Comparison of ENCODE assay signal across 8 cellular contexts in genomic region chr3:67653425-67654098, GRCh38. TPM values are rescaled to one million over a fixed set of nuclear protein-coding genes. Genes with fewer than 3 reads are reported as not detected.
DNase-seq lines count a peak whose midpoint lies in the region; ATAC-seq and TF ChIP-seq lines count a peak whose summit lies in the region.

No MANE protein-coding gene starts in this region.

- H3K27me3 ChIP-seq in heart left ventricle (no peaks in the 10 kb centered on the region), PC-9 (ENCODE audit: insufficient read depth, low read depth) (no peaks in the 10 kb centered on the region), neural cell (ENCODE audit: insufficient read depth, low read depth, low read length) (no peaks in the 10 kb centered on the region)

- H3K36me3 ChIP-seq in heart left ventricle (no peaks in the 10 kb centered on the region), PC-9 (ENCODE audit: low read depth) (no peaks in the 10 kb centered on the region), neural cell (ENCODE audit: insufficient read depth, low read length) (no peaks in the 10 kb centered on the region)

- DNase-seq in heart left ventricle (no peak), left cardiac atrium (no peak), PC-9 (no peak), epithelial cell of esophagus (ENCODE audit: low read depth) (no peak), Kasumi-1 (lab: John Stamatoyannopoulos, UW) (no peak), NCI-H1105 treated with DMSO at 0.1 percent for 48 hours (lab: John Stamatoyannopoulos, UW) (no peak)

- H3K4me1 ChIP-seq in heart left ventricle, result peaks cover 0 to 41% (median 17%) of the 10 kb centered on the region in 12 donors
- H3K4me1 ChIP-seq in PC-9 (replicated peaks; ENCODE audit: insufficient read depth), result no peaks in the 10 kb centered on the region

- TF ChIP-seq EP300 in neural cell (conservative IDR thresholded peaks at IDR 0.05; ENCODE audit: poor library complexity, severe bottlenecking), result no peak

- H3F3A ChIP-seq in PC-9 (ENCODE audit: insufficient read depth, low read depth) (no peaks in the 10 kb centered on the region), neural cell (ENCODE audit: insufficient read depth, low read length, poor library complexity, severe bottlenecking) (no peaks in the 10 kb centered on the region)

- H3K4me3 ChIP-seq in heart left ventricle (peak overlapping the region; percentile 70 to 97 (median 88)), PC-9 (peak overlapping the region; percentile 86), epithelial cell of esophagus (ENCODE audit: low read length) (peak overlapping the region; percentile 75), neural cell (ENCODE audit: low read length) (peak overlapping the region; percentile 70)

- TF ChIP-seq RAD21 in neural cell (conservative IDR thresholded peaks at IDR 0.05), result no peak

- CTCF ChIA-PET in PC-9 (lab: Charles Lee), result no interaction called here

- H3K9me3 ChIP-seq in heart left ventricle (no peaks in the 10 kb centered on the region), PC-9 (ENCODE audit: insufficient read depth, low read depth) (no peaks in the 10 kb centered on the region), neural cell (ENCODE audit: low read length) (no peaks in the 10 kb centered on the region)

- H4K20me1 ChIP-seq in PC-9 (ENCODE audit: insufficient read depth) (no peaks in the 10 kb centered on the region), neural cell (ENCODE audit: insufficient read depth) (no peaks in the 10 kb centered on the region)

- no peak for TF ChIP-seq CTCF in heart left ventricle (IDR thresholded peaks at IDR 0.05)
- TF ChIP-seq CTCF in PC-9 (conservative IDR thresholded peaks at IDR 0.05), result no peak
- no peak for TF ChIP-seq CTCF in epithelial cell of esophagus (IDR thresholded peaks at IDR 0.05; ENCODE audit: insufficient read depth, low read depth, low read length, missing control alignments)
- no peak for TF ChIP-seq CTCF in neural cell (IDR thresholded peaks at IDR 0.05; ENCODE audit: poor library complexity, severe bottlenecking)

- POLR2A ChIA-PET in PC-9 (lab: Charles Lee; ENCODE audit: unreplicated experiment), result interaction anchor here (0.7 kb wide), 1 partner anchor 8 kb away, joined by 3 read pairs; no protein-coding TSS in a partner anchor

- peak overlapping the region in 11 of 12 donors; percentile 92 to 98 (median 96) for H3K27ac ChIP-seq in heart left ventricle
- peak overlapping the region; percentile 74 for H3K27ac ChIP-seq in PC-9
- H3K27ac ChIP-seq in neural cell (ENCODE audit: low read length), result no peak overlapping the region

- H3K9ac ChIP-seq in neural cell (ENCODE audit: low read length), result no peak overlapping the region

- H2AFZ ChIP-seq in PC-9, result peak overlapping the region; percentile 95
- peak overlapping the region; percentile 71 for H2AFZ ChIP-seq in neural cell (ENCODE audit: low read depth, low read length)

- H3K9me2 ChIP-seq in PC-9 (ENCODE audit: insufficient read depth) (no peaks in the 10 kb centered on the region), neural cell (ENCODE audit: insufficient read depth, low read length) (no peaks in the 10 kb centered on the region)

- intact Hi-C loops in heart left ventricle (cut with DNase I), result loop anchor here in 3 of 10 donors (5.0 to 10.0 kb wide), 4 partner anchors 239 to 659 kb away; partner anchors contain the start of gene KBTBD8 (in 1 of the 3)
- intact Hi-C loops in left cardiac atrium (cut with DNase I), result no loop called here
- intact Hi-C loops in PC-9 (cut with micrococcal nuclease; ENCODE audit: unreplicated experiment), result no loop called here

- TF ChIP-seq POLR2A in heart left ventricle (IDR thresholded peaks at IDR 0.05), result no peak

- peaks cover 12% of the 10 kb centered on the region; the same call in 1 of the 2 replicates for H3K79me2 ChIP-seq in PC-9 (ENCODE audit: low read depth)
- no peaks in the 10 kb centered on the region for H3K79me2 ChIP-seq in neural cell (replicated peaks; ENCODE audit: insufficient read depth, low read length)

- ATAC-seq in heart left ventricle (no peak), left cardiac atrium (no peak), HG02970 (IDR thresholded peaks at IDR 0.05; ENCODE audit: low FRiP score, unreplicated experiment) (peak; percentile 11)

- WGBS in heart left ventricle, 4 donors, result 23 to 24% (median 23%) methylated on average over 8 of the region's 8 CpGs

- H3K4me2 ChIP-seq in PC-9, result peak overlapping the region; percentile 88
- peak overlapping the region; percentile 48 for H3K4me2 ChIP-seq in neural cell (ENCODE audit: low read length)

- TSS peak; percentile 53 for BruUV-seq in PC-9 (replicated peaks; lab: Mats Ljungman, UMichigan)

TF ChIP-seq in neural cell, 6 proteins besides CTCF, POLR2A, EP300 and RAD21:
- TF ChIP-seq POLR2AphosphoS5 (IDR thresholded peaks at IDR 0.05) (no peak), SMC3 (conservative IDR thresholded peaks at IDR 0.05; ENCODE audit: poor library complexity) (no peak), MXI1 (conservative IDR thresholded peaks at IDR 0.05; ENCODE audit: poor library complexity, severe bottlenecking) (no peak), TAF1 (IDR thresholded peaks at IDR 0.05; ENCODE audit: low read depth) (no peak), REST (IDR thresholded peaks at IDR 0.05; ENCODE audit: borderline replicate concordance) (no peak), EZH2 (IDR thresholded peaks at IDR 0.05; ENCODE audit: borderline replicate concordance, insufficient read depth, low read length, poor library complexity, severe bottlenecking) (no peak)

RNA-seq across cellular contexts. Expression of gene SUCLG2, which starts 0.8 kb away (rescaled TPM):
- total RNA-seq in heart left ventricle, result 100 to 1,000 TPM in 2 of 9 donors, 10 to 100 TPM in 7; 64.0 to 119 (median 83.9) TPM
- polyA plus RNA-seq in heart left ventricle, result 10 to 100 TPM; 41.6 to 70.6 TPM
- 10 to 100 TPM; 74.6 to 82.8 TPM for total RNA-seq in left cardiac atrium
- total RNA-seq in PC-9 (2021), result 46.6 and 59.4 TPM in 2 replicates
- 0.15 and 0.18 TPM in 2 replicates for polyA plus RNA-seq in neural cell
- polyA minus RNA-seq in neural cell, result 1.4 and 1.9 TPM in 2 replicates
